12 cellular contexts compared by ENCODE assay signal in the genomic region with DNA sequence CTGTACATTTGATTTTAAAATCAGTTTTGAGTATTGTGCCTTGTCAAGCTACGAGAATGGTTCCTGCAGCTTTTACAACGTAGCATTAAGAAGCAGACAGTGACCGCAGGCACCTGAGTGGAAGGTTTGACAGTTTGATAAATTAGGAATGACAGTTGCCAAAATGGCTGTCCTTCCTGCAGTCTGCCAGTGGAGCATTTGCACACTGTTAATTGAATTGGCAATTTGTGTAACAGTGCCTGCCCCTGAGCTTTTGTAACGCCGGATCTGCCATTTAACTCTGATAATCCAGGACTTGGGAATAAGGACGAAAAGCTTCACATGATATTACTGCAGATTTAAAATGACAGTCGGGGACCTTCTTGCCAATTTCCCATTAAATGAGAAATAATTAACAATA.
DNase-seq lines count a peak whose midpoint lies in the region; ATAC-seq and TF ChIP-seq lines count a peak whose summit lies in the region.
"Had no signal": no experiment of that assay in that cellular context is flagged by ENCODE, and none has a peak within 500 bp of the region (broad histone marks: within the 10 kb centered on the region; RNA-seq: fewer than 3 reads in every experiment).

No MANE protein-coding gene starts in this region.

- peak overlapping the region; percentile 17 for H3K4me3 ChIP-seq in BE2C (ENCODE audit: low read depth, low read length)
- H3K4me3 ChIP-seq: HAP-1 had no signal

- in situ Hi-C loops in G401 (cut with HindIII; ENCODE audit: low sequenced_read_pairs) = no loop called here
- in situ Hi-C loops in GM13976 (cut with MboI; ENCODE audit: low sequenced_read_pairs, unreplicated experiment) = no loop called here

- no peaks in the 10 kb centered on the region for H3K9me3 ChIP-seq in BE2C
- H3K9me3 ChIP-seq: HAP-1 had no signal

- DNase-seq in BE2C (peak; percentile 38), G401 (ENCODE audit: low spot score) (peak; percentile 37), SK-N-DZ (ENCODE audit: low spot score) (peak; percentile 36), left kidney (ENCODE audit: low read depth, low spot score) (peak; percentile 5), NCI-H774 (lab: John Stamatoyannopoulos, UW) (no peak), GM13976 (ENCODE audit: low spot score) (no peak)
- DNase-seq: CD8-positive, alpha-beta T cell; COR-L47; DND-41; GF-D8 had no signal

- no peaks in the 10 kb centered on the region for H3K36me3 ChIP-seq in BE2C
- H3K36me3 ChIP-seq: HAP-1 had no signal

- no peaks in the 10 kb centered on the region; the same call in 1 of the 2 replicates for H3K4me1 ChIP-seq in BE2C
- H3K4me1 ChIP-seq: HAP-1 had no signal

- no peak for ATAC-seq in HG03571 (IDR thresholded peaks at IDR 0.05; ENCODE audit: unreplicated experiment)
- ATAC-seq: CD8-positive, alpha-beta T cell had no signal

- TF ChIP-seq CTCF in BE2C (IDR thresholded peaks at IDR 0.05; ENCODE audit: low read depth, low read length) (no peak), GM13976 (IDR thresholded peaks at IDR 0.05; ENCODE audit: borderline replicate concordance, control extremely low read depth, extremely low read depth, insufficient read depth, missing control alignments) (no peak)

- peaks cover 3% of the 10 kb centered on the region; the same call in 1 of the 2 replicates for H3K27me3 ChIP-seq in BE2C

Comparison
In these comparisons a context has a peak if more than half of its experiments do, and no peak if none do; other contexts are left out.
1. DNase-seq: peak in BE2C (single experiment), G401 (single experiment), SK-N-DZ (single experiment) and left kidney (single experiment); none in NCI-H774 (single experiment) and GM13976 (single experiment).